ENCODE assay signal across 8 cellular contexts in the genomic region with DNA sequence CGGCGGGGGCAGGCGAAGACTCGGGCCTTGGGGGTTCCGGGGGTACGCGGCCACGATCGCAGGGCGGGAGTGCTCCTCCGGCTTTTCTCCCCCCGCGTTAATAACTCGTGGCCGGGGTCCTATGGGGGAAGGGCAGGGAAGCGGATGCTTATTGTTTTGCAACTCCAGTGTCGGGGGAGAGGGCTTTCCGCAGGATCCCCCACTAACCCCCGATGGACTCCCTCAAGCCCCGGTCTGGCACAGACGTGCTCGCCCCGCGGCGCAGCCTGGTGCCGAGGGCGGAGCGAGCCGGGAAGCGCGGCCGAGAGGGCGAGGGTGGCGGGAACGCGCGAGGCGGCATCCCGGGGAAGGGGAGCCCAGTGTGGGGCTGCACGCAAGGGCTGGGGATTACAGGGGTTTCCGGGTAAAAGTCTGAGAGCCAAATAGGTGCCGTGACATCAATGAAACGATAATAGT. TPM values are rescaled to one million over a fixed set of nuclear protein-coding genes. Genes with fewer than 3 reads are reported as not detected.
DNase-seq lines count a peak whose midpoint lies in the region; ATAC-seq and TF ChIP-seq lines count a peak whose summit lies in the region.

No MANE protein-coding gene starts in this region.

- H3K9me3 Mint-ChIP-seq in activated CD8-positive, alpha-beta memory T cell treated with anti-CD3 and anti-CD28 coated beads, Interleukin-2, amount 10 ng/mL, durations not matched to agents 7 days and 5 days (ENCODE audit: low read depth): no peaks in the 10 kb centered on the region
- no peaks in the 10 kb centered on the region for H3K9me3 Mint-ChIP-seq in natural killer cell

- H3K27me3 ChIP-seq in BE2C (no peaks in the 10 kb centered on the region), subcutaneous abdominal adipose tissue (ENCODE audit: control insufficient read depth in 5 of 5, insufficient read depth in 4 of 5, low read length in 5 of 5) (no peaks in the 10 kb centered on the region)

- CTCF ChIA-PET in activated CD8-positive, alpha-beta memory T cell treated with anti-CD3 and anti-CD28 coated beads, Interleukin-2, amount 10 ng/mL, durations not matched to agents 7 days and 5 days (lab: Charles Lee): interaction anchor here (1.0 to 4.0 kb wide), 5 partner anchors 9 to 130 kb away, joined by 3 to 17 read pairs (median 5); a partner anchor contains a TSS

- H3K36me3 ChIP-seq in BE2C: peaks cover 22% of the 10 kb centered on the region
- H3K36me3 ChIP-seq in subcutaneous abdominal adipose tissue (ENCODE audit: control insufficient read depth in 5 of 5, insufficient read depth in 5 of 5, low read length in 5 of 5): no peaks in the 10 kb centered on the region

- ATAC-seq in GM18868 (IDR thresholded peaks at IDR 0.05; ENCODE audit: unreplicated experiment): peak; percentile 42
- peak; percentile 28 for ATAC-seq in HG03095 (IDR thresholded peaks at IDR 0.05; ENCODE audit: unreplicated experiment)
- peak; percentile 54 for ATAC-seq in activated CD8-positive, alpha-beta memory T cell treated with anti-CD3 and anti-CD28 coated beads, Interleukin-2, amount 10 ng/mL, durations not matched to agents 7 days and 5 days
- ATAC-seq in esophagus mucosa: peak; percentile 61
- peak; percentile 46 to 56 (median 53) for ATAC-seq in natural killer cell

- peaks cover 6% of the 10 kb centered on the region for H3K36me3 Mint-ChIP-seq in activated CD8-positive, alpha-beta memory T cell treated with anti-CD3 and anti-CD28 coated beads, Interleukin-2, amount 10 ng/mL, durations not matched to agents 7 days and 5 days
- no peaks in the 10 kb centered on the region for H3K36me3 Mint-ChIP-seq in natural killer cell

- H3K27me3 Mint-ChIP-seq in activated CD8-positive, alpha-beta memory T cell treated with anti-CD3 and anti-CD28 coated beads, Interleukin-2, amount 10 ng/mL, durations not matched to agents 7 days and 5 days: no peaks in the 10 kb centered on the region
- no peaks in the 10 kb centered on the region for H3K27me3 Mint-ChIP-seq in natural killer cell (ENCODE audit: low read depth in 2 of 2)

- H3K4me3 ChIP-seq in BE2C (ENCODE audit: low read depth, low read length) (peak overlapping the region; percentile 99), subcutaneous abdominal adipose tissue (ENCODE audit: low read depth in 1 of 5, low read length in 5 of 5) (peak overlapping the region; percentile 84 to 94 (median 90))

- TF ChIP-seq CTCF in BE2C (IDR thresholded peaks at IDR 0.05; ENCODE audit: low read depth, low read length): 0 out of 2 replicates have a peak, but pooled peaks have one; percentile 8
- peak; percentile 12 for TF ChIP-seq CTCF in natural killer cell (IDR thresholded peaks at IDR 0.05)

- peaks cover 35% of the 10 kb centered on the region for H3K4me1 Mint-ChIP-seq in activated CD8-positive, alpha-beta memory T cell treated with anti-CD3 and anti-CD28 coated beads, Interleukin-2, amount 10 ng/mL, durations not matched to agents 7 days and 5 days
- peaks cover 18 to 27% of the 10 kb centered on the region in 2 donors for H3K4me1 Mint-ChIP-seq in natural killer cell

- intact Hi-C loops in natural killer cell (cut with micrococcal nuclease): loop anchor here (10.0 kb wide), 1 partner anchor 47 kb away; no protein-coding TSS in a partner anchor

- peak overlapping the region; percentile 85 for H3K27ac Mint-ChIP-seq in activated CD8-positive, alpha-beta memory T cell treated with anti-CD3 and anti-CD28 coated beads, Interleukin-2, amount 10 ng/mL, durations not matched to agents 7 days and 5 days
- H3K27ac Mint-ChIP-seq in natural killer cell: peak overlapping the region; percentile 86 to 87

- peak; percentile 62 for DNase-seq in BE2C
- DNase-seq in NCI-H526 treated with DMSO at 0.1 percent for 48 hours (lab: John Stamatoyannopoulos, UW): peak; percentile 91
- DNase-seq in activated CD8-positive, alpha-beta memory T cell treated with anti-CD3 and anti-CD28 coated beads, Interleukin-2, amount 10 ng/mL, durations not matched to agents 7 days and 5 days: peak; percentile 61
- DNase-seq in natural killer cell: no peak

- H3K27ac ChIP-seq in subcutaneous abdominal adipose tissue (ENCODE audit: low read depth, low read length): peak overlapping the region; percentile 81

- peak overlapping the region; percentile 60 to 82 (median 74) for H3K9ac ChIP-seq in subcutaneous abdominal adipose tissue (ENCODE audit: low read length in 5 of 5)

- H3K9me3 ChIP-seq in BE2C (no peaks in the 10 kb centered on the region), subcutaneous abdominal adipose tissue (ENCODE audit: control insufficient read depth in 5 of 5, low read length in 5 of 5) (no peaks in the 10 kb centered on the region)

- H3K4me1 ChIP-seq in BE2C: peaks cover 6% of the 10 kb centered on the region
- H3K4me1 ChIP-seq in subcutaneous abdominal adipose tissue (ENCODE audit: control insufficient read depth in 5 of 5, insufficient read depth in 5 of 5, low read length in 5 of 5): peaks cover 2 to 24% (median 17%) of the 10 kb centered on the region in 5 donors

- H3K4me3 Mint-ChIP-seq in activated CD8-positive, alpha-beta memory T cell treated with anti-CD3 and anti-CD28 coated beads, Interleukin-2, amount 10 ng/mL, durations not matched to agents 7 days and 5 days: peak overlapping the region; percentile 91
- H3K4me3 Mint-ChIP-seq in natural killer cell: peak overlapping the region; percentile 95

RNA-seq across cellular contexts. Expression of a gene that starts 0.7 kb away (rescaled TPM):
- 95.3 TPM for polyA plus RNA-seq in BE2C (2012; ENCODE audit: insufficient read depth, insufficient read length, low read depth)
- 10 to 100 TPM; 50.7 to 70.3 TPM for total RNA-seq in activated CD8-positive, alpha-beta memory T cell treated with anti-CD3 and anti-CD28 coated beads, Interleukin-2, amount 10 ng/mL, durations not matched to agents 7 days and 5 days
- 39.5 TPM for total RNA-seq in esophagus mucosa
- 10 to 100 TPM; 12.8 to 20.5 (median 14.4) TPM for total RNA-seq in natural killer cell

RNA-seq across cellular contexts. Expression of a gene that starts 59.5 kb away (rescaled TPM):
- polyA plus RNA-seq in BE2C (2012; ENCODE audit: insufficient read depth, insufficient read length, low read depth): 323 TPM
- 100 to 1,000 TPM in 1 of 2 experiments, 10 to 100 TPM in 1; 82.9 to 102 TPM for total RNA-seq in activated CD8-positive, alpha-beta memory T cell treated with anti-CD3 and anti-CD28 coated beads, Interleukin-2, amount 10 ng/mL, durations not matched to agents 7 days and 5 days
- total RNA-seq in esophagus mucosa (60.6 TPM), natural killer cell (10 to 100 TPM; 45.4 to 52.6 (median 47.6) TPM)
